Comparison of ENCODE assay signal across 8 cellular contexts in the genomic region with DNA sequence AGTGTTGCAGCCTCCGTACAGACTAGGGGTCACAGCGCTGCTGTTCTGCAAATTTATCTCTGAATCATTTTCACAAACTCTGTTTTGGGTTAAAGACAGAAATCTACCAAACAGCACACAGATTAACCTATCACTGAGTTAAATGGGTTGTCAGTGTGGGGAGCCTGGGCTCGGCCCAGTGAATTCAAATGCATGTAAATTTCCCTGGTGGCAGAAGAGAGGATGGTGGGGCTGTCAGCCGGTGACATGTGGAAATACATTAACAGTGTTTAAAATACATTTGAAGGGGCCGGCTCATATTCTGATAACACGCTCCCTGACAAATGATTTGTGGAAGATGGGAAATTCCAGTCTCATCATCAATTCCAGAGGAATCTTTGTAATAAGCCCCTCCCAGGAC.
"Had no signal": no experiment of that assay in that cellular context is flagged by ENCODE, and none has a peak within 500 bp of the region (broad histone marks: within the 10 kb centered on the region; RNA-seq: fewer than 3 reads in every experiment).

No MANE protein-coding gene starts in this region.

- H3K4me2 ChIP-seq: GM23338 had no signal

- H3K9me3 Mint-ChIP-seq: GM23338, H9 had no signal

- H3K9ac ChIP-seq: GM23248 had no signal

- H3K4me3 Mint-ChIP-seq: GM23338, H9, HFFc6 had no signal

- H3K4me1 ChIP-seq: HAP-1 had no signal

- H3K9me3 ChIP-seq: HAP-1 had no signal

- H3K36me3 ChIP-seq: HAP-1 had no signal

- H3K27ac Mint-ChIP-seq: GM23338, H9, HFFc6 had no signal

- H3K4me3 ChIP-seq: GM23248, GM23338, HAP-1 had no signal

- H3K27ac ChIP-seq: GM23248 had no signal

- H2AFZ ChIP-seq: GM23248, GM23338 had no signal

- DNase-seq: GM23248, GOT3, H7, H9, HCEC 1CT, HFFc6 had no signal
